In genomic region chr2:200713003-200713703, GRCh38 we compare ENCODE assay signal across 8 cellular contexts.
A peak's percentile ranks its signal among the peaks of the same experiment; 100 is the strongest.
DNase-seq lines count a peak whose midpoint lies in the region; ATAC-seq and TF ChIP-seq lines count a peak whose summit lies in the region.

No MANE protein-coding gene starts in this region.

- BruUV-seq in Caco-2 (replicated peaks; lab: Mats Ljungman, UMichigan): TSS peak; percentile 99

- H3K56ac ChIP-seq in mesendoderm (ENCODE audit: low read length): peak overlapping the region; percentile 25

- H3K4ac ChIP-seq in mesendoderm (ENCODE audit: low read depth, low read length): no peak overlapping the region

- no peaks in the 10 kb centered on the region for H3K79me1 ChIP-seq in mesendoderm (ENCODE audit: low read length)

- H3K79me2 ChIP-seq in mesendoderm (ENCODE audit: control insufficient read depth, insufficient read depth, low read length): no peaks in the 10 kb centered on the region

- no peak overlapping the region for H3K9ac ChIP-seq in endodermal cell (ENCODE audit: extremely low read depth, low read length, poor library complexity, severe bottlenecking)
- H3K9ac ChIP-seq in mesendoderm (ENCODE audit: low read length): peak overlapping the region; percentile 7

- no peak overlapping the region for H2BK120ac ChIP-seq in mesendoderm (ENCODE audit: low read depth, low read length)

- H3K23ac ChIP-seq in mesendoderm (ENCODE audit: low read length): no peak overlapping the region

- H3K18ac ChIP-seq in mesendoderm (ENCODE audit: low read length): no peak overlapping the region

- no peak overlapping the region for H4K8ac ChIP-seq in mesendoderm (ENCODE audit: low read depth, low read length)

- WGBS in endodermal cell (ENCODE audit: insufficient coverage in 1 of 2, insufficient read length in 1 of 2), 2 experiments: 0 to 33% methylated on average over 4 to 17 of the region's 17 CpGs
- no CpG with 5 or more reads among the region's 17 CpGs for WGBS in mesendoderm (ENCODE audit: extremely low coverage, insufficient coverage, low lambda C conversion rate)

- peak; percentile 99 for ATAC-seq in GM21360 (IDR thresholded peaks at IDR 0.05; ENCODE audit: unreplicated experiment)
- ATAC-seq in activated CD8-positive, alpha-beta memory T cell treated with anti-CD3 and anti-CD28 coated beads, Interleukin-2, amount 10 ng/mL, durations not matched to agents 7 days and 5 days: peak; percentile 99

- H3K4me1 Mint-ChIP-seq in Caco-2 (ENCODE audit: low read depth, unreplicated experiment) (no peaks in the 10 kb centered on the region), endodermal cell (peaks cover 2% of the 10 kb centered on the region)
- H3K4me1 Mint-ChIP-seq in activated CD8-positive, alpha-beta memory T cell treated with anti-CD3 and anti-CD28 coated beads, Interleukin-2, amount 10 ng/mL, durations not matched to agents 7 days and 5 days: peaks cover 23% of the 10 kb centered on the region

- POLR2A ChIA-PET in Caco-2 (lab: Charles Lee): interaction anchor here (0.6 to 1.2 kb wide), 5 partner anchors 22 to 157 kb away, joined by 3 to 9 read pairs (median 4); partner anchors contain the start of gene CLK1

- H3K4me3 Mint-ChIP-seq in Caco-2 (ENCODE audit: unreplicated experiment) (peak overlapping the region; percentile 70), endodermal cell (peak overlapping the region; percentile 58)
- H3K4me3 Mint-ChIP-seq in activated CD8-positive, alpha-beta memory T cell treated with anti-CD3 and anti-CD28 coated beads, Interleukin-2, amount 10 ng/mL, durations not matched to agents 7 days and 5 days: peak overlapping the region; percentile 61

- H3K27ac ChIP-seq in endodermal cell (ENCODE audit: low read depth, low read length) (no peak overlapping the region), mesendoderm (ENCODE audit: low read depth, low read length) (no peak overlapping the region)

- H3K4me2 ChIP-seq in mesendoderm (ENCODE audit: low read length): no peak overlapping the region

- H3K4me3 ChIP-seq in Caco-2 (ENCODE audit: low read depth, low read length): peak overlapping the region; percentile 18
- H3K4me3 ChIP-seq in endodermal cell (ENCODE audit: low read length): peak overlapping the region; percentile 54
- H3K4me3 ChIP-seq in mesendoderm (ENCODE audit: low read length): no peak overlapping the region

- peaks cover 8% of the 10 kb centered on the region; the same call in 1 of the 2 replicates for H3K4me1 ChIP-seq in Caco-2
- no peaks in the 10 kb centered on the region for H3K4me1 ChIP-seq in endodermal cell (ENCODE audit: control insufficient read depth, insufficient read depth, low read length)
- H3K4me1 ChIP-seq in mesendoderm (ENCODE audit: control insufficient read depth, low read depth, low read length): no peaks in the 10 kb centered on the region

- intact Hi-C loops in Caco-2 (cut with micrococcal nuclease; ENCODE audit: unreplicated experiment): loop anchor here (1.0 to 5.0 kb wide), 7 partner anchors 22 to 176 kb away; partner anchors contain the start of genes NIF3L1 and PPIL3

- TF ChIP-seq CTCF in Caco-2 (IDR thresholded peaks at IDR 0.05; ENCODE audit: insufficient read depth in 1 of 2, low read depth in 1 of 2, low read length in 1 of 2, severe bottlenecking in 1 of 2, unreplicated experiment in 1 of 2) (peak; percentile 84 to 86), endodermal cell (conservative IDR thresholded peaks at IDR 0.05) (peak; percentile 91)

- H3K9me3 ChIP-seq in Caco-2 (no peaks in the 10 kb centered on the region), endodermal cell (ENCODE audit: control insufficient read depth, low read length) (no peaks in the 10 kb centered on the region)

- H3K36me3 ChIP-seq in Caco-2 (ENCODE audit: control insufficient read depth, insufficient read depth, low read length) (no peaks in the 10 kb centered on the region; the same call in 1 of the 2 replicates), endodermal cell (ENCODE audit: control insufficient read depth, insufficient read depth, low read length) (no peaks in the 10 kb centered on the region), mesendoderm (ENCODE audit: control insufficient read depth, insufficient read depth, low read length) (no peaks in the 10 kb centered on the region)

- no peak overlapping the region for H2AK5ac ChIP-seq in mesendoderm (ENCODE audit: low read length)

- H3K9me3 Mint-ChIP-seq in Caco-2 (ENCODE audit: unreplicated experiment) (no peaks in the 10 kb centered on the region), endodermal cell (no peaks in the 10 kb centered on the region)
- H3K9me3 Mint-ChIP-seq in activated CD8-positive, alpha-beta memory T cell treated with anti-CD3 and anti-CD28 coated beads, Interleukin-2, amount 10 ng/mL, durations not matched to agents 7 days and 5 days (ENCODE audit: low read depth): no peaks in the 10 kb centered on the region

- no peak overlapping the region for H4K5ac ChIP-seq in mesendoderm (ENCODE audit: low read length)

- peak; percentile 88 to 92 for DNase-seq in Caco-2
- DNase-seq in HT-29 (ENCODE audit: low spot score): peak; percentile 93
- peak; percentile 95 to 99 for DNase-seq in NOMO-1 (lab: John Stamatoyannopoulos, UW; ENCODE audit: unreplicated experiment in 2 of 2)
- DNase-seq in activated CD8-positive, alpha-beta memory T cell treated with anti-CD3 and anti-CD28 coated beads, Interleukin-2, amount 10 ng/mL, durations not matched to agents 7 days and 5 days: peak; percentile 98
- DNase-seq in endodermal cell: peak; percentile 88
- DNase-seq in mesendoderm: peak; percentile 97
- peak; percentile 84 for DNase-seq in stimulated activated CD8-positive, alpha-beta memory T cell treated with anti-CD3 and anti-CD28 coated beads, Interleukin-12 subunit alpha, Interleukin-12 subunit beta, amount 100 ng/mL, for 4 hours (ENCODE audit: low read depth)

- H3K36me3 Mint-ChIP-seq in Caco-2 (ENCODE audit: insufficient read depth, unreplicated experiment) (no peaks in the 10 kb centered on the region), endodermal cell (ENCODE audit: low read depth) (no peaks in the 10 kb centered on the region)
- peaks cover 2% of the 10 kb centered on the region for H3K36me3 Mint-ChIP-seq in activated CD8-positive, alpha-beta memory T cell treated with anti-CD3 and anti-CD28 coated beads, Interleukin-2, amount 10 ng/mL, durations not matched to agents 7 days and 5 days

- H3K27ac Mint-ChIP-seq in Caco-2 (ENCODE audit: unreplicated experiment): peak overlapping the region; percentile 95
- peak overlapping the region; percentile 96 for H3K27ac Mint-ChIP-seq in activated CD8-positive, alpha-beta memory T cell treated with anti-CD3 and anti-CD28 coated beads, Interleukin-2, amount 10 ng/mL, durations not matched to agents 7 days and 5 days
- H3K27ac Mint-ChIP-seq in endodermal cell: peak overlapping the region; percentile 88

- no peak overlapping the region for H2BK5ac ChIP-seq in mesendoderm (ENCODE audit: low read length)

- no peaks in the 10 kb centered on the region for H3K27me3 Mint-ChIP-seq in Caco-2 (ENCODE audit: insufficient read depth, unreplicated experiment)
- H3K27me3 Mint-ChIP-seq in activated CD8-positive, alpha-beta memory T cell treated with anti-CD3 and anti-CD28 coated beads, Interleukin-2, amount 10 ng/mL, durations not matched to agents 7 days and 5 days: no peaks in the 10 kb centered on the region
- peaks cover 7% of the 10 kb centered on the region for H3K27me3 Mint-ChIP-seq in endodermal cell (ENCODE audit: insufficient read depth)

- H3K27me3 ChIP-seq in Caco-2 (replicated peaks; ENCODE audit: control insufficient read depth, insufficient read depth, low read length) (no peaks in the 10 kb centered on the region), endodermal cell (ENCODE audit: control insufficient read depth, insufficient read depth, low read length, poor library complexity, severe bottlenecking) (no peaks in the 10 kb centered on the region), mesendoderm (ENCODE audit: insufficient read depth, low read length, poor library complexity) (no peaks in the 10 kb centered on the region)

- H2BK15ac ChIP-seq in mesendoderm (replicated peaks; ENCODE audit: low read depth): no peak overlapping the region

- CTCF ChIA-PET in Caco-2 (lab: Charles Lee): interaction anchor here (0.6 to 1.4 kb wide), 21 partner anchors 10 to 727 kb away, joined by 3 to 46 read pairs (median 4); partner anchors contain the start of genes CLK1, NIF3L1 and PPIL3
- CTCF ChIA-PET in activated CD8-positive, alpha-beta memory T cell treated with anti-CD3 and anti-CD28 coated beads, Interleukin-2, amount 10 ng/mL, durations not matched to agents 7 days and 5 days (lab: Charles Lee): interaction anchor here (0.7 to 3.7 kb wide), 26 partner anchors 10 to 732 kb away, joined by 3 to 28 read pairs (median 4); partner anchors contain the start of genes BZW1, CLK1, NIF3L1 and PPIL3
